8 cellular contexts compared by ENCODE assay signal in genomic region chr2:222304737-222305509, GRCh38. TPM values are rescaled to one million over a fixed set of nuclear protein-coding genes. Genes with fewer than 3 reads are reported as not detected.
DNase-seq lines count a peak whose midpoint lies in the region; ATAC-seq, FAIRE-seq and TF ChIP-seq lines count a peak whose summit lies in the region.

No MANE protein-coding gene starts in this region.

- POLR2A ChIA-PET in MCF 10A (lab: Yijun Ruan, JAX), result no interaction called here
- POLR2A ChIA-PET in naive thymus-derived CD4-positive, alpha-beta T cell (lab: Charles Lee), result no interaction called here

- peaks cover 100% of the 10 kb centered on the region for H3K27me3 Mint-ChIP-seq in MCF 10A (ENCODE audit: insufficient read depth, unreplicated experiment)
- peaks cover 88 to 99% (median 94%) of the 10 kb centered on the region in 5 donors for H3K27me3 Mint-ChIP-seq in naive thymus-derived CD4-positive, alpha-beta T cell

- H3K27me3 ChIP-seq in BLaER1 treated with 17β-estradiol and CSF1 and Interleukin-3, amounts not matched to agents 10 nM and 100 nM, result peaks cover 92 to 100% (median 100%) of the 10 kb centered on the region in 11 experiments
- H3K27me3 ChIP-seq in HUES48 (ENCODE audit: control insufficient read depth, insufficient read depth, low read length), result peaks cover 100% of the 10 kb centered on the region
- peaks cover 12 to 32% of the 10 kb centered on the region in 2 donors for H3K27me3 ChIP-seq in naive thymus-derived CD4-positive, alpha-beta T cell (ENCODE audit: control insufficient read depth in 2 of 2, insufficient read depth in 2 of 2, low read length in 2 of 2)

- peaks cover 22% of the 10 kb centered on the region for H3K4me1 Mint-ChIP-seq in MCF 10A (ENCODE audit: insufficient read depth, unreplicated experiment)
- H3K4me1 Mint-ChIP-seq in naive thymus-derived CD4-positive, alpha-beta T cell, result peaks cover 30 to 47% (median 37%) of the 10 kb centered on the region in 7 donors

- peak overlapping the region; percentile 36 for H3K4me3 Mint-ChIP-seq in MCF 10A (ENCODE audit: unreplicated experiment)
- H3K4me3 Mint-ChIP-seq in naive thymus-derived CD4-positive, alpha-beta T cell, result peak overlapping the region; percentile 50 to 88 (median 75)

- no peaks in the 10 kb centered on the region for H3K9me3 Mint-ChIP-seq in MCF 10A (ENCODE audit: unreplicated experiment)
- peaks cover 4 to 24% (median 10%) of the 10 kb centered on the region in 11 donors for H3K9me3 Mint-ChIP-seq in naive thymus-derived CD4-positive, alpha-beta T cell

- peak; percentile 28 for ATAC-seq in naive thymus-derived CD4-positive, alpha-beta T cell
- ATAC-seq in GM18498 (IDR thresholded peaks at IDR 0.05; ENCODE audit: unreplicated experiment), result no peak

- H3K36me3 ChIP-seq in BLaER1 treated with 17β-estradiol and CSF1 and Interleukin-3, amounts not matched to agents 10 nM and 100 nM, result no peaks in the 10 kb centered on the region
- no peaks in the 10 kb centered on the region for H3K36me3 ChIP-seq in HUES48 (ENCODE audit: control insufficient read depth, insufficient read depth, low read length)
- H3K36me3 ChIP-seq in naive thymus-derived CD4-positive, alpha-beta T cell (ENCODE audit: control insufficient read depth in 2 of 3, insufficient read depth in 3 of 3, low read length in 3 of 3), result no peaks in the 10 kb centered on the region

- peaks cover 17 to 32% (median 29%) of the 10 kb centered on the region in 10 experiments for H3K4me1 ChIP-seq in BLaER1 treated with 17β-estradiol and CSF1 and Interleukin-3, amounts not matched to agents 10 nM and 100 nM
- H3K4me1 ChIP-seq in HUES48 (ENCODE audit: control insufficient read depth, insufficient read depth, low read length), result peaks cover 44% of the 10 kb centered on the region
- peaks cover 0 to 12% of the 10 kb centered on the region in 2 donors for H3K4me1 ChIP-seq in naive thymus-derived CD4-positive, alpha-beta T cell (ENCODE audit: control insufficient read depth in 2 of 2, insufficient read depth in 2 of 2, low read length in 2 of 2)

- H3K9me3 ChIP-seq in BLaER1 treated with 17β-estradiol and CSF1 and Interleukin-3, amounts not matched to agents 10 nM and 100 nM (replicated peaks in 1 of 11), result peaks cover 13 to 64% (median 56%) of the 10 kb centered on the region in 11 experiments; a peak in 20 of 22 replicates
- H3K9me3 ChIP-seq in HUES48 (ENCODE audit: control insufficient read depth, insufficient read depth, low read length), result no peaks in the 10 kb centered on the region
- no peaks in the 10 kb centered on the region for H3K9me3 ChIP-seq in naive thymus-derived CD4-positive, alpha-beta T cell (ENCODE audit: control insufficient read depth in 2 of 3, low read length in 3 of 3)

- no peak for FAIRE-seq in H54 (lab: Jason Lieb, UNC)

- H3K4me2 ChIP-seq in BLaER1 treated with 17β-estradiol and CSF1 and Interleukin-3, amounts not matched to agents 10 nM and 100 nM, result peak overlapping the region; percentile 77 to 99 (median 96)

- H3K27ac ChIP-seq in BLaER1 treated with 17β-estradiol and CSF1 and Interleukin-3, amounts not matched to agents 10 nM and 100 nM, result peak overlapping the region in 4 of 11 experiments; percentile 7 to 49 (median 48); a peak in 7 of 22 replicates
- H3K27ac ChIP-seq in HUES48 (ENCODE audit: low read depth, low read length), result no peak overlapping the region
- H3K27ac ChIP-seq in naive thymus-derived CD4-positive, alpha-beta T cell (ENCODE audit: low read depth, low read length), result no peak overlapping the region

- no TSS peak for BruUV-seq in MCF 10A (replicated peaks; lab: Mats Ljungman, UMichigan)

- peak overlapping the region; percentile 58 to 74 (median 62) for H3K4me3 ChIP-seq in BLaER1 treated with 17β-estradiol and CSF1 and Interleukin-3, amounts not matched to agents 10 nM and 100 nM
- peak overlapping the region; percentile 33; the same call in 1 of the 2 replicates for H3K4me3 ChIP-seq in HUES48 (ENCODE audit: low read depth, low read length)
- peak overlapping the region; percentile 43 for H3K4me3 ChIP-seq in naive thymus-derived CD4-positive, alpha-beta T cell (ENCODE audit: low read length)

- peaks cover 0 to 29% (median 11%) of the 10 kb centered on the region in 11 experiments; a peak in 11 of 22 replicates for H4K20me1 ChIP-seq in BLaER1 treated with 17β-estradiol and CSF1 and Interleukin-3, amounts not matched to agents 10 nM and 100 nM

- intact Hi-C loops in MCF 10A (cut with micrococcal nuclease), result no loop called here
- intact Hi-C loops in naive thymus-derived CD4-positive, alpha-beta T cell (cut with micrococcal nuclease), result loop anchor here in 1 of 2 donors (2.0 kb wide), 2 partner anchors 14 kb away; no protein-coding TSS in a partner anchor

- no peaks in the 10 kb centered on the region for H3K36me3 Mint-ChIP-seq in MCF 10A (ENCODE audit: insufficient read depth, unreplicated experiment)
- H3K36me3 Mint-ChIP-seq in naive thymus-derived CD4-positive, alpha-beta T cell, result peaks cover 0 to 14% (median 7%) of the 10 kb centered on the region in 5 donors

- CTCF ChIA-PET in MCF 10A (lab: Yijun Ruan, JAX), result no interaction called here
- CTCF ChIA-PET in naive thymus-derived CD4-positive, alpha-beta T cell (lab: Charles Lee), result no interaction called here

- no peak for TF ChIP-seq CTCF in MCF 10A (IDR thresholded peaks at IDR 0.05; ENCODE audit: unreplicated experiment)

- H3K9ac ChIP-seq in BLaER1 treated with 17β-estradiol and CSF1 and Interleukin-3, amounts not matched to agents 10 nM and 100 nM, result peak overlapping the region; percentile 44 to 72 (median 61); a peak in 16 of 22 replicates
- H3K9ac ChIP-seq in HUES48 (ENCODE audit: low read depth, low read length), result no peak overlapping the region

- no peak for TF ChIP-seq POLR2A in H54 (IDR thresholded peaks at IDR 0.05; ENCODE audit: low read depth, low read length)

- no peak for DNase-seq in MCF 10A (ENCODE audit: unreplicated experiment)
- DNase-seq in naive thymus-derived CD4-positive, alpha-beta T cell, result no peak
- DNase-seq in H54 (ENCODE audit: insufficient read length, low spot score), result no peak
- DNase-seq in amygdala (lab: John Stamatoyannopoulos, UW), result no peak
- DNase-seq in DMS79 treated with DMSO at 0.1 percent for 48 hours (lab: John Stamatoyannopoulos, UW), result no peak

- no peak overlapping the region for H3K27ac Mint-ChIP-seq in MCF 10A (ENCODE audit: low read depth, unreplicated experiment)
- H3K27ac Mint-ChIP-seq in naive thymus-derived CD4-positive, alpha-beta T cell, result peak overlapping the region in 1 of 9 donors; percentile 85

RNA-seq across cellular contexts. Expression of gene PAX3, which starts 6.1 kb away (rescaled TPM):
- total RNA-seq in MCF 10A (2022), result not detected in 2 replicates
- not detected for total RNA-seq in naive thymus-derived CD4-positive, alpha-beta T cell
- polyA plus RNA-seq in naive thymus-derived CD4-positive, alpha-beta T cell, result not detected
